Comparison of ENCODE assay signal across 9 cellular contexts in the genomic region with DNA sequence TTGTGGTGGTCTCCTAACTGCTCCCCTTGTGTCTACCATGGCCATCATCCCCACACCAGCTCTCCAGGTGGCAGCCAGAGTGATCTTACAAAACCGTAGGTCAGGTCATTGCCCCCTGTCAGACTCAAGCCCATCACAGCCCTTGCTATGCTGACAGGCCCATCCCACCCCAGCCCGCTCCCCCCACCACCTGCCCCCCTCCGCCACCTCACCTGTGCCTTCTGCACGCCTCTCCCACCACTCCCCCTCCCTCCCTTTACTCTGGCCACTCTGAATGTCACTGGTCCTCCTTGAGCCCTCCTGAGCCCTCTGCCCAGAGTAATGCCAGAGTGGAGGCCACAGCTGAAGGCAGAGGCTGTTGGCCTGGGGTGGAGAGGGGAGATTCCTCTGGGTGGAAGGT. TPM values are rescaled to one million over a fixed set of nuclear protein-coding genes. Genes with fewer than 3 reads are reported as not detected.
DNase-seq lines count a peak whose midpoint lies in the region; ATAC-seq, FAIRE-seq and TF ChIP-seq lines count a peak whose summit lies in the region.
"Had no signal": no experiment of that assay in that cellular context is flagged by ENCODE, and none has a peak within 500 bp of the region (broad histone marks: within the 10 kb centered on the region; RNA-seq: fewer than 3 reads in every experiment).

No MANE protein-coding gene starts in this region.

- peak overlapping the region; percentile 88 for H3K4me3 Mint-ChIP-seq in stimulated activated naive CD8-positive, alpha-beta T cell treated with anti-CD3 and anti-CD28 coated beads, Interleukin-15, Interleukin-2, amounts not matched to agents 100 ng/mL and 50 ng/mL, for 24 hours

- RAD21 ChIA-PET in GM12878 (lab: Charles Lee; ENCODE audit: unreplicated experiment) = interaction anchor here (9.5 kb wide), 1 partner anchor 212 kb away, joined by 200 read pairs; no protein-coding TSS in a partner anchor

- FAIRE-seq in GM12878 (lab: Jason Lieb, UNC) = no peak

- H3K9ac ChIP-seq in GM12878 (ENCODE audit: control insufficient read depth, insufficient read depth, low read length) = peak overlapping the region; percentile 87; the same call in 1 of the 2 replicates
- H3K9ac ChIP-seq in muscle layer of colon (ENCODE audit: low read length) = peak overlapping the region; percentile 76

- peak overlapping the region; percentile 84 for H3K27ac Mint-ChIP-seq in stimulated activated naive CD8-positive, alpha-beta T cell treated with anti-CD3 and anti-CD28 coated beads, Interleukin-15, Interleukin-2, amounts not matched to agents 100 ng/mL and 50 ng/mL, for 24 hours

- H3K4me1 ChIP-seq in GM12878 (ENCODE audit: control insufficient read depth, insufficient read depth, low read length) (peaks cover 7% of the 10 kb centered on the region), muscle layer of colon (ENCODE audit: insufficient read depth, low read length) (peaks cover 31% of the 10 kb centered on the region), vagina (peaks cover 58% of the 10 kb centered on the region)
- H3K4me1 ChIP-seq: prostate gland had no signal

- H3K4me3 ChIP-seq in GM12878 (peak overlapping the region; percentile 80), muscle layer of colon (ENCODE audit: low read depth in 1 of 2, low read length in 2 of 2) (peak overlapping the region in 1 of 2 donors; percentile 100), vagina (peak overlapping the region in 1 of 2 donors; percentile 93)

- POLR2A ChIA-PET in GM12878 (lab: Charles Lee) = no interaction called here

- no peaks in the 10 kb centered on the region for H3K9me3 Mint-ChIP-seq in stimulated activated naive CD8-positive, alpha-beta T cell treated with anti-CD3 and anti-CD28 coated beads, Interleukin-15, Interleukin-2, amounts not matched to agents 100 ng/mL and 50 ng/mL, for 24 hours

- in situ Hi-C loops in GM12878 (cut with MboI) = loop anchor here (25.0 kb wide), 1 partner anchor 221 kb away; no protein-coding TSS in a partner anchor

- TF ChIP-seq POLR2A in GM12878 (IDR thresholded peaks at IDR 0.05; ENCODE audit: low read depth, low read length) (no peak), vagina (IDR thresholded peaks at IDR 0.05) (no peak)

- CTCF ChIA-PET in GM12878 (lab: Yijun Ruan, JAX) = interaction anchor here (0.9 to 15.3 kb wide), 9 partner anchors 14 to 462 kb away, joined by 3 to 283 read pairs (median 7); no protein-coding TSS in a partner anchor

- WGBS in GM12878 (ENCODE audit: insufficient coverage, insufficient replicate concordance, low lambda C conversion rate, missing lambda C conversion rate) = 78% methylated on average over 1 of the region's 4 CpGs

- no peak for TF ChIP-seq RAD21 in GM12878 (IDR thresholded peaks at IDR 0.05; ENCODE audit: insufficient read depth, low read depth, low read length)

- peak overlapping the region; percentile 82; the same call in 1 of the 2 replicates for H3K4me2 ChIP-seq in GM12878 (ENCODE audit: control insufficient read depth, insufficient read depth)

- no peak for TF ChIP-seq EP300 in GM12878 (IDR thresholded peaks at IDR 0.05; ENCODE audit: borderline replicate concordance in 1 of 2, control insufficient read depth in 1 of 2, low read depth in 2 of 2, low read length in 2 of 2)

- no TSS peak for BruUV-seq in GM12878 (replicated peaks; lab: Mats Ljungman, UMichigan)

- H3K4me1 Mint-ChIP-seq in stimulated activated naive CD8-positive, alpha-beta T cell treated with anti-CD3 and anti-CD28 coated beads, Interleukin-15, Interleukin-2, amounts not matched to agents 100 ng/mL and 50 ng/mL, for 24 hours (ENCODE audit: low read depth) = peaks cover 24% of the 10 kb centered on the region

- peaks cover 1% of the 10 kb centered on the region; the same call in 1 of the 2 replicates for H3K79me2 ChIP-seq in GM12878 (ENCODE audit: control insufficient read depth, insufficient read depth, low read length)

- no peak overlapping the region for H3K27ac ChIP-seq in GM12878 (ENCODE audit: control insufficient read depth, insufficient read depth)
- H3K27ac ChIP-seq in muscle layer of colon (ENCODE audit: low read depth, low read length) = no peak overlapping the region
- H3K27ac ChIP-seq in vagina = peak overlapping the region; percentile 86

- intact Hi-C loops in GM12878 (cut with micrococcal nuclease; ENCODE audit: unreplicated experiment) (loop anchor here (5.0 to 10.0 kb wide), 2 partner anchors 123 to 826 kb away; partner anchors contain the start of gene AXDND1), vagina (cut with DNase I) (loop anchor here (5.0 kb wide), 1 partner anchor 826 kb away; the partner anchor contains the start of gene AXDND1)

- 0 out of 4 replicates have a peak, but pooled peaks cover 0 to 4% of the 10 kb centered on the region in 2 experiments for H3K36me3 ChIP-seq in GM12878 (ENCODE audit: control insufficient read depth in 2 of 2, insufficient read depth in 2 of 2, low read length in 1 of 2)
- no peaks in the 10 kb centered on the region for H3K36me3 ChIP-seq in muscle layer of colon (ENCODE audit: insufficient read depth, low read length)
- no peaks in the 10 kb centered on the region for H3K36me3 ChIP-seq in vagina
- H3K36me3 ChIP-seq: prostate gland had no signal

- TF ChIP-seq CTCF in GM12878 (IDR thresholded peaks at IDR 0.05 in 2 of 3, conservative IDR thresholded peaks at IDR 0.05 in 1 of 3; ENCODE audit: control insufficient read depth in 2 of 3, extremely low read depth in 1 of 3, insufficient read depth in 1 of 3, low read depth in 3 of 3, low read length in 3 of 3) (no peak), vagina (IDR thresholded peaks at IDR 0.05) (no peak)

- H3K27me3 ChIP-seq in GM12878 (replicated peaks in 1 of 2; ENCODE audit: control insufficient read depth in 2 of 2, insufficient read depth in 2 of 2, low read length in 1 of 2) (no peaks in the 10 kb centered on the region), muscle layer of colon (ENCODE audit: control insufficient read depth in 1 of 2, insufficient read depth in 2 of 2, low read length in 2 of 2) (no peaks in the 10 kb centered on the region), vagina (no peaks in the 10 kb centered on the region)

- SMC1A ChIA-PET in GM12878 (lab: Charles Lee; ENCODE audit: uncharacterized antibody, unreplicated experiment) = interaction anchor here (0.8 to 12.6 kb wide), 7 partner anchors 122 to 464 kb away, joined by 3 to 166 read pairs (median 8); no protein-coding TSS in a partner anchor

- H3K27me3 Mint-ChIP-seq in stimulated activated naive CD8-positive, alpha-beta T cell treated with anti-CD3 and anti-CD28 coated beads, Interleukin-15, Interleukin-2, amounts not matched to agents 100 ng/mL and 50 ng/mL, for 24 hours = no peaks in the 10 kb centered on the region

- no peaks in the 10 kb centered on the region for H4K20me1 ChIP-seq in GM12878 (ENCODE audit: control insufficient read depth, insufficient read depth)

- no peaks in the 10 kb centered on the region for H3K9me3 ChIP-seq in GM12878 (replicated peaks; ENCODE audit: control insufficient read depth, insufficient read depth, low read length)
- H3K9me3 ChIP-seq in muscle layer of colon (ENCODE audit: low read length) = no peaks in the 10 kb centered on the region
- no peaks in the 10 kb centered on the region for H3K9me3 ChIP-seq in vagina
- H3K9me3 ChIP-seq: prostate gland had no signal

- peaks cover 8% of the 10 kb centered on the region for H3K36me3 Mint-ChIP-seq in stimulated activated naive CD8-positive, alpha-beta T cell treated with anti-CD3 and anti-CD28 coated beads, Interleukin-15, Interleukin-2, amounts not matched to agents 100 ng/mL and 50 ng/mL, for 24 hours (ENCODE audit: low read depth)

- peak overlapping the region; percentile 100 for H2AFZ ChIP-seq in GM12878 (ENCODE audit: control insufficient read depth, low read depth, low read length)

- ATAC-seq in stimulated activated naive CD8-positive, alpha-beta T cell treated with anti-CD3 and anti-CD28 coated beads, Interleukin-15, Interleukin-2, amounts not matched to agents 100 U/mL and 50 U/mL, for 24 hours = no peak
- no peak for ATAC-seq in GM12878
- ATAC-seq in HG02938 (IDR thresholded peaks at IDR 0.05; ENCODE audit: unreplicated experiment) = no peak

- no peak for DNase-seq in stimulated activated naive CD8-positive, alpha-beta T cell treated with anti-CD3 and anti-CD28 coated beads, Interleukin-15, Interleukin-2, amounts not matched to agents 100 U/mL and 50 U/mL, for 24 hours
- no peak for DNase-seq in GM12878 (ENCODE audit: low read depth, low spot score)
- DNase-seq in vagina (ENCODE audit: extremely low spot score in 2 of 2) = peak; percentile 70 to 83
- no peak for DNase-seq in NCI-H446 (lab: John Stamatoyannopoulos, UW)
- no peak for DNase-seq in epidermal melanocyte (ENCODE audit: insufficient read length, low spot score)

RNA-seq across cellular contexts. Expression of gene TEX35, which starts 28.5 kb away (rescaled TPM):
- not detected in 2 replicates for total RNA-seq in GM12878 (2013; cell fraction: nucleolus; rRNA removed)
- total RNA-seq in GM12878 (2014; rRNA removed) (not detected in 2 replicates), GM12878 (2014; rRNA removed; fragmentation: Illumina TruSeq; extraction: Trizol) (not detected in 2 replicates), GM12878 (2021) (not detected in 2 replicates), vagina (not detected)
- polyA plus RNA-seq in GM12878 (2011; ENCODE audit: low read depth) = not detected
- polyA plus RNA-seq in GM12878 (2011; rRNA removed) (not detected in 2 replicates), GM12878 (2014; fragmentation: Illumina TruSeq; extraction: Trizol) (not detected in 2 replicates), GM12878 (2014; fragmentation: Nextera tagmentation; extraction: Ambion mirVana) (not detected), GM12878 (2014; rRNA removed) (not detected in 2 replicates), GM12878 (2016; fragmentation: Nextera tagmentation; extraction: Ambion mirVana) (not detected)
- polyA plus RNA-seq in GM12878 (2011; cell fraction: cytosol; rRNA removed) = not detected in 2 replicates
- polyA plus RNA-seq in GM12878 (2011; cell fraction: nucleus; rRNA removed) = not detected in 2 replicates
- polyA plus RNA-seq in GM12878 (2012) = not detected in 2 replicates
- polyA minus RNA-seq in GM12878 (2011; rRNA and poly(A)+ RNA removed) = not detected in 2 replicates
- not detected in 2 replicates for polyA minus RNA-seq in GM12878 (2011; cell fraction: cytosol; rRNA and poly(A)+ RNA removed)
- not detected in 2 replicates for polyA minus RNA-seq in GM12878 (2011; cell fraction: nucleus; rRNA and poly(A)+ RNA removed)

RNA-seq across cellular contexts. Expression of gene CLEC20A, which starts 44.6 kb away (rescaled TPM):
- total RNA-seq in GM12878 (2013; cell fraction: nucleolus; rRNA removed) = not detected in 2 replicates
- total RNA-seq in GM12878 (2014; rRNA removed) = not detected in 2 replicates
- not detected in 2 replicates for total RNA-seq in GM12878 (2014; rRNA removed; fragmentation: Illumina TruSeq; extraction: Trizol)
- total RNA-seq in GM12878 (2021) = not detected in 2 replicates
- not detected for polyA plus RNA-seq in GM12878 (2011; ENCODE audit: low read depth)
- polyA plus RNA-seq in GM12878 (2011; rRNA removed) = not detected in 2 replicates
- not detected in 2 replicates for polyA plus RNA-seq in GM12878 (2011; cell fraction: cytosol; rRNA removed)
- polyA plus RNA-seq in GM12878 (2011; cell fraction: nucleus; rRNA removed) = 0.15 TPM in 1 of 2 replicates, not detected in the other
- polyA plus RNA-seq in GM12878 (2012) = not detected in 2 replicates
- not detected in 2 replicates for polyA plus RNA-seq in GM12878 (2014; fragmentation: Illumina TruSeq; extraction: Trizol)
- not detected for polyA plus RNA-seq in GM12878 (2014; fragmentation: Nextera tagmentation; extraction: Ambion mirVana)
- not detected in 2 replicates for polyA plus RNA-seq in GM12878 (2014; rRNA removed)
- polyA plus RNA-seq in GM12878 (2016; fragmentation: Nextera tagmentation; extraction: Ambion mirVana) = not detected
- polyA minus RNA-seq in GM12878 (2011; rRNA and poly(A)+ RNA removed) = not detected in 2 replicates
- polyA minus RNA-seq in GM12878 (2011; cell fraction: cytosol; rRNA and poly(A)+ RNA removed) = not detected in 2 replicates
- polyA minus RNA-seq in GM12878 (2011; cell fraction: nucleus; rRNA and poly(A)+ RNA removed) = not detected in 2 replicates
- total RNA-seq in vagina = not detected
- total RNA-seq: prostate gland had no signal

Comparison
In these comparisons a context has a peak if more than half of its experiments do, and no peak if none do; other contexts are left out.
1. DNase-seq: peak in vagina (2 of 2); none in stimulated activated naive CD8-positive, alpha-beta T cell treated with anti-CD3 and anti-CD28 coated beads, Interleukin-15, Interleukin-2, amounts not matched to agents 100 U/mL and 50 U/mL, for 24 hours (single experiment), GM12878 (single experiment), NCI-H446 (0 of 2) and epidermal melanocyte (single experiment).